ENCODE assay signal across 35 cellular contexts in the genomic region with DNA sequence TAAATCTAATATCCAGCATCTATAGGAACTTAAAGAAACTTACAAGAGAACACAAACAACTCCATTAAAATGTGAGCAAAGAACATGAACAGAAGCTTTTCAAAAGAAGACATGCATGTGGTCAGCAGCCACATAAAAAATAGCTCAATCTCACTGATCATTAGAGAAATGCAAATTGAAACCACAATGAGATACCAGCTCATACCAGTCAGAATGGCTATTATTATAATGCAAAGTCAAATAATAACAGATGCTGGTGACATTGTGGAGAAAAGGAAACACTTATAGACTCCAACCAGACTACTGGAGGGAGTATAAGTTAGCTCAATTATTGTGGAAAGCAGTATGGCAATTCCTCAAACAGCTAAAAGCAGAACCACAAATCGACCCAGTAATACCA.
"Had no signal": no experiment of that assay in that cellular context is flagged by ENCODE, and none has a peak within 500 bp of the region (broad histone marks: within the 10 kb centered on the region; RNA-seq: fewer than 3 reads in every experiment).

No MANE protein-coding gene starts in this region.

- DNase-seq: activated B cell treated with CpG ODN at 0.5 μM for 24 hours; activated CD4-positive, alpha-beta T cell treated with anti-CD3 and anti-CD28 coated beads for 48 hours; activated CD4-positive, alpha-beta T cell treated with anti-CD3 and anti-CD28 coated beads, Interleukin-2, amount 50 U/mL, for 1 hour; activated CD4-positive, alpha-beta T cell treated with anti-CD3 and anti-CD28 coated beads, Interleukin-2, amount 50 U/mL, for 48 hours; activated CD8-positive, alpha-beta memory T cell treated with anti-CD3 and anti-CD28 coated beads for 24 hours; activated CD8-positive, alpha-beta T cell treated with anti-CD3 and anti-CD28 coated beads for 36 hours; activated gamma-delta T cell; activated naive CD4-positive, alpha-beta T cell; activated naive CD4-positive, alpha-beta T cell treated with anti-CD3 and anti-CD28 coated beads, Interleukin-2, amount 10 ng/mL, durations not matched to agents 7 days and 5 days; activated naive CD8-positive, alpha-beta T cell treated with anti-CD3 and anti-CD28 coated beads, Interleukin-2, amount 10 ng/mL, durations not matched to agents 7 days and 5 days; activated T-cell treated with anti-CD3 and anti-CD28 coated beads, Interleukin-2, amount 50 U/mL, for 4 hours; central memory CD4-positive, alpha-beta T cell; cerebellar nuclear complex; cortex of kidney; dermis blood vessel endothelial cell; effector CD4-positive, alpha-beta T cell; effector memory CD8-positive, alpha-beta T cell; erythroblast; foreskin keratinocyte; gastrocnemius medialis; glutamatergic neuron; heart left ventricle; hypothalamus; T1000; WERI-Rb-1 had no signal

- H3K4me3 Mint-ChIP-seq: activated B cell treated with CpG ODN at 0.5 μM for 24 hours; activated CD8-positive, alpha-beta T cell treated with anti-CD3 and anti-CD28 coated beads for 36 hours; activated naive CD4-positive, alpha-beta T cell treated with anti-CD3 and anti-CD28 coated beads, Interleukin-2, amount 10 ng/mL, durations not matched to agents 7 days and 5 days; activated naive CD8-positive, alpha-beta T cell treated with anti-CD3 and anti-CD28 coated beads, Interleukin-2, amount 10 ng/mL, durations not matched to agents 7 days and 5 days; activated T-cell treated with anti-CD3 and anti-CD28 coated beads, Interleukin-2, amount 50 U/mL, for 4 hours; activated T-helper 1 cell treated with anti-CD3 and anti-CD28 coated beads, Interleukin-12 subunit alpha, Interleukin-12 subunit beta, Interleukin-2, Interleukin-4 antibody, amounts not matched to agents 30 ng/mL and 10 ng/mL and 1 ng/mL, durations not matched to agents 14 hours and 24 hours and 36 hours; brain; effector memory CD8-positive, alpha-beta T cell; T-helper 2 cell treated with Interferon-gamma antibody and Interleukin-4, amounts not matched to agents 5 μg/mL and 100 μg/mL, for 36 hours had no signal

- H3K9me3 ChIP-seq: ascending aorta, breast epithelium, gastrocnemius medialis had no signal

- H3K27me3 Mint-ChIP-seq: activated CD8-positive, alpha-beta T cell treated with anti-CD3 and anti-CD28 coated beads for 36 hours; activated naive CD4-positive, alpha-beta T cell treated with anti-CD3 and anti-CD28 coated beads, Interleukin-2, amount 10 ng/mL, durations not matched to agents 7 days and 5 days; activated naive CD8-positive, alpha-beta T cell treated with anti-CD3 and anti-CD28 coated beads, Interleukin-2, amount 10 ng/mL, durations not matched to agents 7 days and 5 days; brain; effector memory CD8-positive, alpha-beta T cell had no signal

- ATAC-seq: activated CD4-positive, CD25-positive, alpha-beta regulatory T cell treated with anti-CD3 and anti-CD28 coated beads, Interleukin-2, amount 50 U/mL, for 24 hours; activated CD8-positive, alpha-beta T cell treated with anti-CD3 and anti-CD28 coated beads for 36 hours; activated naive CD4-positive, alpha-beta T cell treated with anti-CD3 and anti-CD28 coated beads, Interleukin-2, amount 50 U/mL, for 72 hours; activated T-cell treated with anti-CD3 and anti-CD28 coated beads, Interleukin-2, amount 50 U/mL, for 4 hours; effector memory CD8-positive, alpha-beta T cell; foreskin keratinocyte; gastrocnemius medialis; heart left ventricle had no signal

- H3K36me3 Mint-ChIP-seq: activated naive CD4-positive, alpha-beta T cell treated with anti-CD3 and anti-CD28 coated beads, Interleukin-2, amount 10 ng/mL, durations not matched to agents 7 days and 5 days; activated naive CD8-positive, alpha-beta T cell treated with anti-CD3 and anti-CD28 coated beads, Interleukin-2, amount 10 ng/mL, durations not matched to agents 7 days and 5 days; brain had no signal

- H3K4me3 ChIP-seq: ascending aorta, breast epithelium, cardiac muscle cell, esophagus muscularis mucosa, gastrocnemius medialis, heart left ventricle had no signal

- H3K27ac ChIP-seq: ascending aorta, breast epithelium, cardiac muscle cell, esophagus muscularis mucosa, foreskin keratinocyte, gastrocnemius medialis, heart left ventricle, WERI-Rb-1 had no signal

- H3K4me1 Mint-ChIP-seq: activated B cell treated with CpG ODN at 0.5 μM for 24 hours; activated naive CD4-positive, alpha-beta T cell treated with anti-CD3 and anti-CD28 coated beads, Interleukin-2, amount 10 ng/mL, durations not matched to agents 7 days and 5 days; activated naive CD8-positive, alpha-beta T cell treated with anti-CD3 and anti-CD28 coated beads, Interleukin-2, amount 10 ng/mL, durations not matched to agents 7 days and 5 days had no signal

- H3K27ac Mint-ChIP-seq: activated B cell treated with CpG ODN at 0.5 μM for 24 hours; activated CD8-positive, alpha-beta T cell treated with anti-CD3 and anti-CD28 coated beads for 36 hours; activated naive CD4-positive, alpha-beta T cell treated with anti-CD3 and anti-CD28 coated beads, Interleukin-2, amount 10 ng/mL, durations not matched to agents 7 days and 5 days; activated naive CD4-positive, alpha-beta T cell treated with anti-CD3 and anti-CD28 coated beads, Interleukin-2, amount 50 U/mL, for 72 hours; activated naive CD8-positive, alpha-beta T cell treated with anti-CD3 and anti-CD28 coated beads, Interleukin-2, amount 10 ng/mL, durations not matched to agents 7 days and 5 days; activated T-helper 1 cell treated with anti-CD3 and anti-CD28 coated beads, Interleukin-12 subunit alpha, Interleukin-12 subunit beta, Interleukin-2, Interleukin-4 antibody, amounts not matched to agents 30 ng/mL and 10 ng/mL and 1 ng/mL, durations not matched to agents 14 hours and 24 hours and 36 hours; activated T-helper 2 cell treated with anti-CD3 and anti-CD28 coated beads, Interferon-gamma antibody, Interleukin-2, Interleukin-4, amounts not matched to agents 10 μg/mL and 5 μg/mL and 100 μg/mL, durations not matched to agents 14 hours and 24 hours and 36 hours; brain; effector memory CD8-positive, alpha-beta T cell; T-helper 2 cell treated with Interferon-gamma antibody and Interleukin-4, amounts not matched to agents 5 μg/mL and 100 μg/mL, for 36 hours had no signal
